1 cellular context compared by ENCODE assay signal in the genomic region with DNA sequence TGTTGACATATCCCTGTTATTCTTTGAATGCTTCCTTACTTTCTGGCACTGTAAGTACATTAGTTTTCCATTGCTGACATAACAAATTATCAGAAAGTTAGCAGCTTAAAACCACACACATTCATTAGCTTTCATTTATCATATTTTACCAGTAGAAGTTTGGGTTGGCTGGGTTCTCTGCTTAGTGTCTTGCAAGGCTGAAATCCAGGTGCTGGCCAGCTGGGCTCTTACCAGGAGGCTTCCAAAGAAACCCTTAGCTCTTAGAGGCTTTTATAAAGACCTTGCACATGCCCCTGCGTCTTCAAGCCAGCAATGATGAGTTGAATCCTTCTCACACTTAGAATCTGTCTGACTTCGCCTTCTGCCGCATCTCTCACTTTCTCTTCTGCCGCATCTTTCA.
TF ChIP-seq lines count a peak whose summit lies in the region.

No MANE protein-coding gene starts in this region.

TF ChIP-seq in IMR-90, 13 proteins besides CTCF, POLR2A, EP300 and RAD21:
- TF ChIP-seq RCOR1 (IDR thresholded peaks at IDR 0.05; ENCODE audit: insufficient replicate concordance, low read length), result no peak
- TF ChIP-seq MAZ (IDR thresholded peaks at IDR 0.05; ENCODE audit: borderline replicate concordance, low read depth, low read length), result no peak
- no peak for TF ChIP-seq RFX5 (IDR thresholded peaks at IDR 0.05; ENCODE audit: low read depth, low read length)
- TF ChIP-seq FOS (IDR thresholded peaks at IDR 0.05; ENCODE audit: low read depth, low read length), result no peak
- TF ChIP-seq SMC3 (IDR thresholded peaks at IDR 0.05; ENCODE audit: low read depth, low read length), result no peak
- no peak for TF ChIP-seq MXI1 (IDR thresholded peaks at IDR 0.05; ENCODE audit: borderline replicate concordance, low read depth, low read length)
- TF ChIP-seq NFE2L2 (IDR thresholded peaks at IDR 0.05; ENCODE audit: low read depth, low read length), result no peak
- TF ChIP-seq, protein P1, sequence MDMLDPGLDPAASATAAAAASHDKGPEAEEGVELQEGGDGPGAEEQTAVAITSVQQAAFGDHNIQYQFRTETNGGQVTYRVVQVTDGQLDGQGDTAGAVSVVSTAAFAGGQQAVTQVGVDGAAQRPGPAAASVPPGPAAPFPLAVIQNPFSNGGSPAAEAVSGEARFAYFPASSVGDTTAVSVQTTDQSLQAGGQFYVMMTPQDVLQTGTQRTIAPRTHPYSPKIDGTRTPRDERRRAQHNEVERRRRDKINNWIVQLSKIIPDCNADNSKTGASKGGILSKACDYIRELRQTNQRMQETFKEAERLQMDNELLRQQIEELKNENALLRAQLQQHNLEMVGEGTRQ (IDR thresholded peaks at IDR 0.05; ENCODE audit: low read depth, low read length), result no peak
- TF ChIP-seq, protein P2, sequence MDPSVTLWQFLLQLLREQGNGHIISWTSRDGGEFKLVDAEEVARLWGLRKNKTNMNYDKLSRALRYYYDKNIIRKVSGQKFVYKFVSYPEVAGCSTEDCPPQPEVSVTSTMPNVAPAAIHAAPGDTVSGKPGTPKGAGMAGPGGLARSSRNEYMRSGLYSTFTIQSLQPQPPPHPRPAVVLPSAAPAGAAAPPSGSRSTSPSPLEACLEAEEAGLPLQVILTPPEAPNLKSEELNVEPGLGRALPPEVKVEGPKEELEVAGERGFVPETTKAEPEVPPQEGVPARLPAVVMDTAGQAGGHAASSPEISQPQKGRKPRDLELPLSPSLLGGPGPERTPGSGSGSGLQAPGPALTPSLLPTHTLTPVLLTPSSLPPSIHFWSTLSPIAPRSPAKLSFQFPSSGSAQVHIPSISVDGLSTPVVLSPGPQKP (IDR thresholded peaks at IDR 0.05; ENCODE audit: borderline replicate concordance, low read depth, low read length), result no peak
- TF ChIP-seq MAFK (IDR thresholded peaks at IDR 0.05; ENCODE audit: low read depth, low read length), result no peak
- no peak for TF ChIP-seq BHLHE40 (IDR thresholded peaks at IDR 0.05; ENCODE audit: low read depth, low read length)
- no peak for TF ChIP-seq CEBPB (IDR thresholded peaks at IDR 0.05; ENCODE audit: low read depth, low read length)
- no peak for TF ChIP-seq CHD1 (IDR thresholded peaks at IDR 0.05; ENCODE audit: low read depth, low read length)
TF ChIP-seq in IMR-90: peak in this region for 0.
